In genomic region chr21:41564871-41565281, GRCh38 we compare ENCODE assay signal across 10 cellular contexts. TPM values are rescaled to one million over a fixed set of nuclear protein-coding genes. Genes with fewer than 3 reads are reported as not detected.
DNase-seq lines count a peak whose midpoint lies in the region; ATAC-seq and TF ChIP-seq lines count a peak whose summit lies in the region.
"Had no signal": no experiment of that assay in that cellular context is flagged by ENCODE, and none has a peak within 500 bp of the region (broad histone marks: within the 10 kb centered on the region; RNA-seq: fewer than 3 reads in every experiment).

No MANE protein-coding gene starts in this region.

- TF ChIP-seq CTCF in VCaP (conservative IDR thresholded peaks at IDR 0.05), result no peak
- TF ChIP-seq CTCF in right atrium auricular region (IDR thresholded peaks at IDR 0.05), result no peak

- ATAC-seq in stimulated activated effector memory CD8-positive, alpha-beta T cell treated with anti-CD3 and anti-CD28 coated beads, Interleukin-12 subunit alpha, Interleukin-12 subunit beta, amount 100 ng/mL, for 72 hours, result peak; percentile 72
- no peak for ATAC-seq in GM19452 (IDR thresholded peaks at IDR 0.05; ENCODE audit: unreplicated experiment)

- H3K27me3 ChIP-seq in right atrium auricular region, result no peaks in the 10 kb centered on the region

- no peaks in the 10 kb centered on the region for H3K4me1 ChIP-seq in right atrium auricular region
- H3K4me1 ChIP-seq: tibial artery had no signal

- H3K9me3 ChIP-seq in right atrium auricular region, result no peaks in the 10 kb centered on the region
- H3K9me3 ChIP-seq: SK-N-SH, tibial artery had no signal

- H3K27ac ChIP-seq in VCaP (peak overlapping the region; percentile 94; the same call in 1 of the 2 replicates), right atrium auricular region (no peak overlapping the region)
- H3K27ac ChIP-seq: tibial artery had no signal

- no peaks in the 10 kb centered on the region for H3K36me3 Mint-ChIP-seq in activated CD4-positive, alpha-beta T cell treated with anti-CD3 and anti-CD28 coated beads, Interleukin-2, amount 10 ng/mL, durations not matched to agents 7 days and 5 days (ENCODE audit: low read depth)
- H3K36me3 Mint-ChIP-seq in stimulated activated effector memory CD8-positive, alpha-beta T cell treated with anti-CD3 and anti-CD28 coated beads, Interleukin-12 subunit alpha, Interleukin-12 subunit beta, amount 100 ng/mL, for 72 hours, result peaks cover 7% of the 10 kb centered on the region

- no peaks in the 10 kb centered on the region for H3K36me3 ChIP-seq in right atrium auricular region
- H3K36me3 ChIP-seq: tibial artery had no signal

- CTCF ChIA-PET in activated CD4-positive, alpha-beta T cell treated with anti-CD3 and anti-CD28 coated beads, Interleukin-2, amount 10 ng/mL, durations not matched to agents 7 days and 5 days (lab: Charles Lee), result interaction anchor here (2.0 kb wide), 1 partner anchor 11 kb away, joined by 4 read pairs; no protein-coding TSS in a partner anchor

- POLR2A ChIA-PET in activated CD4-positive, alpha-beta T cell treated with anti-CD3 and anti-CD28 coated beads, Interleukin-2, amount 10 ng/mL, durations not matched to agents 7 days and 5 days (lab: Charles Lee), result no interaction called here

- H3K4me1 Mint-ChIP-seq in activated CD4-positive, alpha-beta T cell treated with anti-CD3 and anti-CD28 coated beads, Interleukin-2, amount 10 ng/mL, durations not matched to agents 7 days and 5 days, result peaks cover 6% of the 10 kb centered on the region
- peaks cover 32% of the 10 kb centered on the region for H3K4me1 Mint-ChIP-seq in stimulated activated effector memory CD8-positive, alpha-beta T cell treated with anti-CD3 and anti-CD28 coated beads, Interleukin-12 subunit alpha, Interleukin-12 subunit beta, amount 100 ng/mL, for 72 hours

- peak overlapping the region; percentile 20 for H3K27ac Mint-ChIP-seq in activated CD4-positive, alpha-beta T cell treated with anti-CD3 and anti-CD28 coated beads, Interleukin-2, amount 10 ng/mL, durations not matched to agents 7 days and 5 days
- H3K27ac Mint-ChIP-seq in stimulated activated effector memory CD8-positive, alpha-beta T cell treated with anti-CD3 and anti-CD28 coated beads, Interleukin-12 subunit alpha, Interleukin-12 subunit beta, amount 100 ng/mL, for 72 hours, result peak overlapping the region; percentile 81

- no peaks in the 10 kb centered on the region for H3K9me3 Mint-ChIP-seq in activated CD4-positive, alpha-beta T cell treated with anti-CD3 and anti-CD28 coated beads, Interleukin-2, amount 10 ng/mL, durations not matched to agents 7 days and 5 days
- H3K9me3 Mint-ChIP-seq in stimulated activated effector memory CD8-positive, alpha-beta T cell treated with anti-CD3 and anti-CD28 coated beads, Interleukin-12 subunit alpha, Interleukin-12 subunit beta, amount 100 ng/mL, for 72 hours, result peaks cover 3% of the 10 kb centered on the region

- H3K4me3 ChIP-seq in right atrium auricular region, result no peak overlapping the region
- H3K4me3 ChIP-seq: tibial artery had no signal

- H3K4me3 Mint-ChIP-seq in activated CD4-positive, alpha-beta T cell treated with anti-CD3 and anti-CD28 coated beads, Interleukin-2, amount 10 ng/mL, durations not matched to agents 7 days and 5 days, result no peak overlapping the region
- peak overlapping the region; percentile 11 for H3K4me3 Mint-ChIP-seq in stimulated activated effector memory CD8-positive, alpha-beta T cell treated with anti-CD3 and anti-CD28 coated beads, Interleukin-12 subunit alpha, Interleukin-12 subunit beta, amount 100 ng/mL, for 72 hours

- no peak for DNase-seq in activated CD4-positive, alpha-beta T cell treated with anti-CD3 and anti-CD28 coated beads, Interleukin-2, amount 10 ng/mL, durations not matched to agents 7 days and 5 days
- no peak for DNase-seq in activated CD4-positive, alpha-beta T cell treated with anti-CD3 and anti-CD28 coated beads for 4 hours
- DNase-seq in fibroblast of peridontal ligament (ENCODE audit: extremely low read depth) (peak; percentile 13), NCI-H1930 (lab: John Stamatoyannopoulos, UW) (no peak), right atrium auricular region (ENCODE audit: low spot score) (no peak)
- no peak for DNase-seq in stimulated activated effector memory CD8-positive, alpha-beta T cell treated with anti-CD3 and anti-CD28 coated beads, Interleukin-12 subunit alpha, Interleukin-12 subunit beta, amount 100 ng/mL, for 72 hours (ENCODE audit: low spot score in 2 of 2)
- DNase-seq: SK-N-SH, tibial artery had no signal

- H3K27me3 Mint-ChIP-seq in activated CD4-positive, alpha-beta T cell treated with anti-CD3 and anti-CD28 coated beads, Interleukin-2, amount 10 ng/mL, durations not matched to agents 7 days and 5 days, result no peaks in the 10 kb centered on the region

RNA-seq across cellular contexts. Expression of gene TMPRSS2, which starts 56.9 kb away (rescaled TPM):
- not detected for total RNA-seq in activated CD4-positive, alpha-beta T cell treated with anti-CD3 and anti-CD28 coated beads, Interleukin-2, amount 10 ng/mL, durations not matched to agents 7 days and 5 days
- not detected for total RNA-seq in right atrium auricular region
